In the genomic region with DNA sequence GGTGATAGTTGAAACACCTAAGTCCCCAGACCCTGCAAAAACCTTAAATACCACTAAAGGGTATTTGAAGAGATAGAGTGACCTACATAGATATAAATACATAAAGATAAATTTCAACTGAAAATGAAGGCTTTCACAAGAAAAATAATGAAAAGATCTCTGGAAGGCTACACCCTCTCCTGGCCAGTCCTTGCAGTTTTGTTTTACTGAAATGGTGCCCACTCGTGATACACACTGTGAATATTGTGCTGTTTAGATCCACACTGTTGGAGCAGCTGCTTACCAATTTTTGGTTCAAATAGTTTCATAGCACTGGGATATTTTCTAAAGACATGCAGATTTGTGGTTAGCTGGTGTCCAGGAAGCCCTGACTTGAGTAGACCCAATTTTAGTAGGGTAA, we compare ENCODE assay signal across 11 cellular contexts. TPM values are rescaled to one million over a fixed set of nuclear protein-coding genes. Genes with fewer than 3 reads are reported as not detected.
DNase-seq lines count a peak whose midpoint lies in the region; ATAC-seq, FAIRE-seq and TF ChIP-seq lines count a peak whose summit lies in the region.
"Had no signal": no experiment of that assay in that cellular context is flagged by ENCODE, and none has a peak within 500 bp of the region (broad histone marks: within the 10 kb centered on the region; RNA-seq: fewer than 3 reads in every experiment).

No MANE protein-coding gene starts in this region.

- no peak for FAIRE-seq in GM12878 (lab: Jason Lieb, UNC)

- RAD21 ChIA-PET in GM12878 (lab: Charles Lee; ENCODE audit: unreplicated experiment), result no interaction called here

- WGBS in GM12878 (ENCODE audit: insufficient coverage, insufficient replicate concordance, low lambda C conversion rate, missing lambda C conversion rate), result 10% methylated on average over 1 of the region's 1 CpG

- TF ChIP-seq CTCF in GM12878 (IDR thresholded peaks at IDR 0.05 in 2 of 3, conservative IDR thresholded peaks at IDR 0.05 in 1 of 3; ENCODE audit: control insufficient read depth in 2 of 3, extremely low read depth in 1 of 3, insufficient read depth in 1 of 3, low read depth in 3 of 3, low read length in 3 of 3) (no peak; a peak in 1 of 6 replicates), colonic mucosa (IDR thresholded peaks at IDR 0.05) (no peak)

- POLR2A ChIA-PET in activated CD4-positive, alpha-beta T cell treated with anti-CD3 and anti-CD28 coated beads, Interleukin-2, amount 10 ng/mL, durations not matched to agents 7 days and 5 days (lab: Charles Lee), result no interaction called here
- POLR2A ChIA-PET in GM12878 (lab: Charles Lee), result no interaction called here

- H3K27me3 ChIP-seq in GM12878 (replicated peaks in 1 of 2; ENCODE audit: control insufficient read depth in 2 of 2, insufficient read depth in 2 of 2, low read length in 1 of 2) (no peaks in the 10 kb centered on the region), neuron (ENCODE audit: insufficient read depth, low read length) (no peaks in the 10 kb centered on the region), colonic mucosa (no peaks in the 10 kb centered on the region)

- H4K20me1 ChIP-seq in GM12878 (ENCODE audit: control insufficient read depth, insufficient read depth), result no peaks in the 10 kb centered on the region

- no peaks in the 10 kb centered on the region for H3K36me3 ChIP-seq in GM12878 (ENCODE audit: control insufficient read depth in 2 of 2, insufficient read depth in 2 of 2, low read length in 1 of 2)
- peaks cover 4% of the 10 kb centered on the region for H3K36me3 ChIP-seq in neuron (ENCODE audit: insufficient read depth, low read length)
- no peaks in the 10 kb centered on the region for H3K36me3 ChIP-seq in colonic mucosa

- no peak for TF ChIP-seq RAD21 in GM12878 (IDR thresholded peaks at IDR 0.05; ENCODE audit: insufficient read depth, low read depth, low read length)

- H3K36me3 Mint-ChIP-seq in activated CD4-positive, alpha-beta T cell treated with anti-CD3 and anti-CD28 coated beads, Interleukin-2, amount 10 ng/mL, durations not matched to agents 7 days and 5 days (ENCODE audit: low read depth), result peaks cover 9% of the 10 kb centered on the region

- peaks cover 36% of the 10 kb centered on the region for H3K4me1 Mint-ChIP-seq in activated CD4-positive, alpha-beta T cell treated with anti-CD3 and anti-CD28 coated beads, Interleukin-2, amount 10 ng/mL, durations not matched to agents 7 days and 5 days

- CTCF ChIA-PET in activated CD4-positive, alpha-beta T cell treated with anti-CD3 and anti-CD28 coated beads, Interleukin-2, amount 10 ng/mL, durations not matched to agents 7 days and 5 days (lab: Charles Lee), result interaction anchor here (0.7 to 1.4 kb wide), 2 partner anchors 10 to 44 kb away, joined by 3 to 7 read pairs; no protein-coding TSS in a partner anchor
- CTCF ChIA-PET in GM12878 (lab: Yijun Ruan, JAX), result interaction anchor here (1.2 to 1.4 kb wide), 2 partner anchors 45 to 289 kb away, joined by 3 to 4 read pairs; no protein-coding TSS in a partner anchor

- H3K9ac ChIP-seq in GM12878 (ENCODE audit: control insufficient read depth, insufficient read depth, low read length) (no peak overlapping the region), colonic mucosa (ENCODE audit: low read depth in 2 of 2, low read length in 2 of 2) (no peak overlapping the region)

- H3K27me3 Mint-ChIP-seq in activated CD4-positive, alpha-beta T cell treated with anti-CD3 and anti-CD28 coated beads, Interleukin-2, amount 10 ng/mL, durations not matched to agents 7 days and 5 days, result no peaks in the 10 kb centered on the region

- peak overlapping the region; percentile 43 for H3K27ac Mint-ChIP-seq in activated CD4-positive, alpha-beta T cell treated with anti-CD3 and anti-CD28 coated beads, Interleukin-2, amount 10 ng/mL, durations not matched to agents 7 days and 5 days

- no peaks in the 10 kb centered on the region for H3K9me3 ChIP-seq in GM12878 (replicated peaks; ENCODE audit: control insufficient read depth, insufficient read depth, low read length)
- no peaks in the 10 kb centered on the region for H3K9me3 ChIP-seq in neuron (ENCODE audit: low read length)
- H3K9me3 ChIP-seq in colonic mucosa, result no peaks in the 10 kb centered on the region

- DNase-seq in activated CD4-positive, alpha-beta T cell treated with anti-CD3 and anti-CD28 coated beads, Interleukin-2, amount 10 ng/mL, durations not matched to agents 7 days and 5 days, result no peak
- DNase-seq in activated CD4-positive, alpha-beta T cell treated with anti-CD3 and anti-CD28 coated beads for 4 hours, result no peak
- peak; percentile 33 for DNase-seq in KBM-7
- DNase-seq in GM12878 (ENCODE audit: low read depth, low spot score), result no peak
- no peak for DNase-seq in NCI-H1436 (lab: John Stamatoyannopoulos, UW)
- DNase-seq in colonic mucosa, result no peak
- no peak for DNase-seq in SIG-M5 (lab: John Stamatoyannopoulos, UW)
- DNase-seq: activated CD4-positive, alpha-beta T cell treated with anti-CD3 and anti-CD28 coated beads, Interleukin-2, amount 50 U/mL, for 4 hours; DMS153; NCI-H748 treated with DMSO at 0.1 percent for 48 hours had no signal

- H2AFZ ChIP-seq in GM12878 (ENCODE audit: control insufficient read depth, low read depth, low read length) (no peak overlapping the region), neuron (ENCODE audit: low read depth, low read length) (no peak overlapping the region)

- no peak overlapping the region for H3K27ac ChIP-seq in GM12878 (ENCODE audit: control insufficient read depth, insufficient read depth)
- H3K27ac ChIP-seq in colonic mucosa, result no peak overlapping the region

- no TSS peak for BruUV-seq in GM12878 (replicated peaks; lab: Mats Ljungman, UMichigan)

- SMC1A ChIA-PET in GM12878 (lab: Charles Lee; ENCODE audit: uncharacterized antibody, unreplicated experiment), result no interaction called here

- no peak for TF ChIP-seq POLR2A in GM12878 (IDR thresholded peaks at IDR 0.05; ENCODE audit: low read depth, low read length)

- H3K9me3 Mint-ChIP-seq in activated CD4-positive, alpha-beta T cell treated with anti-CD3 and anti-CD28 coated beads, Interleukin-2, amount 10 ng/mL, durations not matched to agents 7 days and 5 days, result no peaks in the 10 kb centered on the region

- H3K4me1 ChIP-seq in GM12878 (ENCODE audit: control insufficient read depth, insufficient read depth, low read length) (no peaks in the 10 kb centered on the region), neuron (ENCODE audit: insufficient read depth, low read length) (peaks cover 17% of the 10 kb centered on the region), colonic mucosa (no peaks in the 10 kb centered on the region)

- H3K4me3 ChIP-seq in GM12878 (no peak overlapping the region), neuron (ENCODE audit: low read length) (peak overlapping the region; percentile 97), colonic mucosa (no peak overlapping the region)

- intact Hi-C loops in GM12878 (cut with micrococcal nuclease; ENCODE audit: unreplicated experiment), result loop anchor here (2.0 to 5.0 kb wide), 3 partner anchors 31 to 323 kb away; partner anchors contain the start of genes RNF187 and TRIM11
- intact Hi-C loops in colonic mucosa (cut with DNase I), result loop anchor here (5.0 kb wide), 1 partner anchor 48 kb away; the partner anchor contains the start of gene TRIM11

- TF ChIP-seq EP300 in GM12878 (IDR thresholded peaks at IDR 0.05; ENCODE audit: borderline replicate concordance in 1 of 2, control insufficient read depth in 1 of 2, low read depth in 2 of 2, low read length in 2 of 2), result no peak

- peak overlapping the region; percentile 53 for H3K4me3 Mint-ChIP-seq in activated CD4-positive, alpha-beta T cell treated with anti-CD3 and anti-CD28 coated beads, Interleukin-2, amount 10 ng/mL, durations not matched to agents 7 days and 5 days

- 0 out of 2 replicates have a peak overlapping the region, but pooled peaks have one; percentile 30 for H3K4me2 ChIP-seq in GM12878 (ENCODE audit: control insufficient read depth, insufficient read depth)

- peaks cover 16% of the 10 kb centered on the region for H3K79me2 ChIP-seq in GM12878 (ENCODE audit: control insufficient read depth, insufficient read depth, low read length)

- ATAC-seq in GM12878, result no peak

- in situ Hi-C loops in KBM-7 (cut with MboI; ENCODE audit: low pct_unique_long_range_greater_than_20kb, low sequenced_read_pairs) (no loop called here), GM12878 (cut with MboI) (no loop called here)

RNA-seq across cellular contexts. Expression of gene RNF187, which starts 31.5 kb away (rescaled TPM):
- 100 to 1,000 TPM; 110 to 132 TPM for total RNA-seq in activated CD4-positive, alpha-beta T cell treated with anti-CD3 and anti-CD28 coated beads, Interleukin-2, amount 10 ng/mL, durations not matched to agents 7 days and 5 days
- total RNA-seq in GM12878 (2013; cell fraction: nucleolus; rRNA removed), result 14.5 and 16.0 TPM in 2 replicates
- total RNA-seq in GM12878 (2014; rRNA removed), result 27.1 and 40.0 TPM in 2 replicates
- total RNA-seq in GM12878 (2014; rRNA removed; fragmentation: Illumina TruSeq; extraction: Trizol), result 30.5 and 31.8 TPM in 2 replicates
- 116 and 125 TPM in 2 replicates for total RNA-seq in GM12878 (2021)
- 21.0 TPM for polyA plus RNA-seq in GM12878 (2011; ENCODE audit: low read depth)
- polyA plus RNA-seq in GM12878 (2011; rRNA removed), result 48.3 and 60.6 TPM in 2 replicates
- 75.9 and 79.5 TPM in 2 replicates for polyA plus RNA-seq in GM12878 (2011; cell fraction: cytosol; rRNA removed)
- 44.3 and 49.0 TPM in 2 replicates for polyA plus RNA-seq in GM12878 (2011; cell fraction: nucleus; rRNA removed)
- 53.3 and 70.1 TPM in 2 replicates for polyA plus RNA-seq in GM12878 (2012)
- 15.3 and 37.7 TPM in 2 replicates for polyA plus RNA-seq in GM12878 (2014; fragmentation: Illumina TruSeq; extraction: Trizol)
- 1 to 10 TPM; 2.6 to 9.7 TPM for polyA plus RNA-seq in GM12878 (2014; fragmentation: Nextera tagmentation; extraction: Ambion mirVana)
- 41.9 and 45.3 TPM in 2 replicates for polyA plus RNA-seq in GM12878 (2014; rRNA removed)
- 10 to 100 TPM in 1 of 2 experiments, 1 to 10 TPM in 1; 9.9 to 14.5 TPM for polyA plus RNA-seq in GM12878 (2016; fragmentation: Nextera tagmentation; extraction: Ambion mirVana)
- polyA minus RNA-seq in GM12878 (2011; rRNA and poly(A)+ RNA removed), result 36.0 and 60.5 TPM in 2 replicates
- polyA minus RNA-seq in GM12878 (2011; cell fraction: cytosol; rRNA and poly(A)+ RNA removed), result 27.3 and 34.6 TPM in 2 replicates
- polyA minus RNA-seq in GM12878 (2011; cell fraction: nucleus; rRNA and poly(A)+ RNA removed), result 9.1 and 16.1 TPM in 2 replicates
- 10 to 100 TPM; 84.5 to 97.5 TPM for total RNA-seq in colonic mucosa

RNA-seq across cellular contexts. Expression of gene TRIM17, which starts 39.1 kb away (rescaled TPM):
- total RNA-seq in activated CD4-positive, alpha-beta T cell treated with anti-CD3 and anti-CD28 coated beads, Interleukin-2, amount 10 ng/mL, durations not matched to agents 7 days and 5 days, result under 1 TPM; 0.73 to 0.99 TPM
- total RNA-seq in GM12878 (2013; cell fraction: nucleolus; rRNA removed), result not detected in 2 replicates
- total RNA-seq in GM12878 (2014; rRNA removed), result 0.11 TPM in 1 of 2 replicates, not detected in the other
- not detected in 2 replicates for total RNA-seq in GM12878 (2014; rRNA removed; fragmentation: Illumina TruSeq; extraction: Trizol)
- total RNA-seq in GM12878 (2021), result not detected in 2 replicates
- polyA plus RNA-seq in GM12878 (2011; ENCODE audit: low read depth), result 0.17 TPM
- not detected in 2 replicates for polyA plus RNA-seq in GM12878 (2011; rRNA removed)
- polyA plus RNA-seq in GM12878 (2011; cell fraction: cytosol; rRNA removed), result not detected in 2 replicates
- not detected in 2 replicates for polyA plus RNA-seq in GM12878 (2011; cell fraction: nucleus; rRNA removed)
- 0.37 and 0.39 TPM in 2 replicates for polyA plus RNA-seq in GM12878 (2012)
- not detected in 2 replicates for polyA plus RNA-seq in GM12878 (2014; fragmentation: Illumina TruSeq; extraction: Trizol)
- polyA plus RNA-seq in GM12878 (2014; fragmentation: Nextera tagmentation; extraction: Ambion mirVana), result not detected
- not detected in 2 replicates for polyA plus RNA-seq in GM12878 (2014; rRNA removed)
- polyA plus RNA-seq in GM12878 (2016; fragmentation: Nextera tagmentation; extraction: Ambion mirVana), result under 1 TPM; 0.16 to 0.32 TPM
- not detected in 2 replicates for polyA minus RNA-seq in GM12878 (2011; rRNA and poly(A)+ RNA removed)
- polyA minus RNA-seq in GM12878 (2011; cell fraction: cytosol; rRNA and poly(A)+ RNA removed), result not detected in 2 replicates
- not detected in 2 replicates for polyA minus RNA-seq in GM12878 (2011; cell fraction: nucleus; rRNA and poly(A)+ RNA removed)
- total RNA-seq in colonic mucosa, result under 1 TPM in 1 of 2 donors, not detected in 1; 0.21 TPM

RNA-seq across cellular contexts. Expression of gene TRIM11, which starts 49.1 kb away (rescaled TPM):
- total RNA-seq in activated CD4-positive, alpha-beta T cell treated with anti-CD3 and anti-CD28 coated beads, Interleukin-2, amount 10 ng/mL, durations not matched to agents 7 days and 5 days, result 10 to 100 TPM; 54.4 to 62.4 TPM
- total RNA-seq in GM12878 (2013; cell fraction: nucleolus; rRNA removed), result 55.6 and 58.1 TPM in 2 replicates
- total RNA-seq in GM12878 (2014; rRNA removed) (16.5 and 17.3 TPM in 2 replicates), GM12878 (2014; rRNA removed; fragmentation: Illumina TruSeq; extraction: Trizol) (13.5 TPM in 2 replicates), GM12878 (2021) (32.5 and 33.7 TPM in 2 replicates), colonic mucosa (10 to 100 TPM; 38.1 to 48.9 TPM)
- polyA plus RNA-seq in GM12878 (2011; ENCODE audit: low read depth), result 9.5 TPM
- polyA plus RNA-seq in GM12878 (2011; rRNA removed) (6.4 and 8.5 TPM in 2 replicates), GM12878 (2014; fragmentation: Illumina TruSeq; extraction: Trizol) (6.5 and 11.3 TPM in 2 replicates), GM12878 (2014; fragmentation: Nextera tagmentation; extraction: Ambion mirVana) (1 to 10 TPM; 1.3 to 3.0 TPM), GM12878 (2014; rRNA removed) (18.8 and 24.6 TPM in 2 replicates), GM12878 (2016; fragmentation: Nextera tagmentation; extraction: Ambion mirVana) (10 to 100 TPM; 12.9 to 15.0 TPM)
- 9.4 and 12.8 TPM in 2 replicates for polyA plus RNA-seq in GM12878 (2011; cell fraction: cytosol; rRNA removed)
- polyA plus RNA-seq in GM12878 (2011; cell fraction: nucleus; rRNA removed), result 43.2 and 61.8 TPM in 2 replicates
- polyA plus RNA-seq in GM12878 (2012), result 14.5 and 20.0 TPM in 2 replicates
- 17.0 and 31.3 TPM in 2 replicates for polyA minus RNA-seq in GM12878 (2011; rRNA and poly(A)+ RNA removed)
- polyA minus RNA-seq in GM12878 (2011; cell fraction: cytosol; rRNA and poly(A)+ RNA removed), result 9.0 and 10.5 TPM in 2 replicates
- 20.8 and 36.9 TPM in 2 replicates for polyA minus RNA-seq in GM12878 (2011; cell fraction: nucleus; rRNA and poly(A)+ RNA removed)
